17 cellular contexts compared by ENCODE assay signal in the genomic region with DNA sequence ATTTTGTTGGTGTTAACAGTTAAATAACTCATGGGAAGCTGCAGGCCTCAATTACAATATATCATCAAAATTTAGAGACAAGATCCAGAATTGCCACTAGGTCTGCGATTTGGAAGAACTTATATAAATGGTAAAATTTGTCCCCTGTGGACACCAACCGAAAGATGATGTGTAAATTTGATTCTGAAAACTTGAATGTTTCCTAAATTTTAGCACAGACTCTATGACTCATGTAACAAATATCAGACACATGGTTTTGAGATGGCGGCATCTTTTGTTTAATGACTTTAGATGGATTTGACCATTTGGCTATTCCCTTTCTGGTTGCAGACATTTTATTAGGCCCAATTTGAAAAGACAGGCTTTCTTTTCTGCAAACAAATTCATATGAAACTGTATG. TPM values are rescaled to one million over a fixed set of nuclear protein-coding genes. Genes with fewer than 3 reads are reported as not detected.
"Had no signal": no experiment of that assay in that cellular context is flagged by ENCODE, and none has a peak within 500 bp of the region (broad histone marks: within the 10 kb centered on the region; RNA-seq: fewer than 3 reads in every experiment).

No MANE protein-coding gene starts in this region.

- H3K9me3 ChIP-seq: ascending aorta, breast epithelium, lower lobe of right lung, prostate gland, right atrium auricular region, thoracic aorta, upper lobe of left lung had no signal

- H3K27ac Mint-ChIP-seq: naive thymus-derived CD8-positive, alpha-beta T cell had no signal

- DNase-seq: activated naive CD4-positive, alpha-beta T cell; foreskin keratinocyte; islet precursor cell; lower lobe of right lung; naive thymus-derived CD8-positive, alpha-beta T cell; upper lobe of left lung had no signal

- H3K9me3 Mint-ChIP-seq: naive thymus-derived CD8-positive, alpha-beta T cell had no signal

- H3K36me3 Mint-ChIP-seq: naive thymus-derived CD8-positive, alpha-beta T cell had no signal

- H3K27me3 ChIP-seq: ascending aorta, breast epithelium, hepatocyte, right atrium auricular region, upper lobe of left lung had no signal

- H3K4me1 ChIP-seq: ascending aorta, breast epithelium, foreskin keratinocyte, lower lobe of right lung, prostate gland, right atrium auricular region, upper lobe of left lung had no signal

- H3K36me3 ChIP-seq: ascending aorta, breast epithelium, lower lobe of right lung, prostate gland, right atrium auricular region, thoracic aorta, upper lobe of left lung had no signal

- ATAC-seq: foreskin keratinocyte; lower lobe of right lung; naive thymus-derived CD8-positive, alpha-beta T cell; SK-N-SH treated with all-trans-retinoic acid at 6 μM for 48 hours had no signal

- H3K4me3 ChIP-seq: ascending aorta, breast epithelium, coronary artery, hepatocyte, lower lobe of right lung, prostate gland, right atrium auricular region, thoracic aorta, upper lobe of left lung had no signal

- H3K27ac ChIP-seq: ascending aorta, breast epithelium, coronary artery, foreskin keratinocyte, hepatocyte, lower lobe of right lung, prostate gland, right atrium auricular region, thoracic aorta, upper lobe of left lung had no signal

- H3K4me3 Mint-ChIP-seq: naive thymus-derived CD8-positive, alpha-beta T cell had no signal

RNA-seq across cellular contexts. Expression of a gene that starts 6.1 kb away (rescaled TPM):
- total RNA-seq: ascending aorta; epithelial cell of proximal tubule; fibroblast of lung; foreskin keratinocyte; naive thymus-derived CD8-positive, alpha-beta T cell; osteocyte had no signal
- polyA plus RNA-seq: fibroblast of lung, foreskin keratinocyte had no signal
